10 cellular contexts compared by ENCODE assay signal in genomic region chr9:18585996-18586395, GRCh38.
"Had no signal": no experiment of that assay in that cellular context is flagged by ENCODE, and none has a peak within 500 bp of the region (broad histone marks: within the 10 kb centered on the region; RNA-seq: fewer than 3 reads in every experiment).

No MANE protein-coding gene starts in this region.

- H3K9me3 ChIP-seq: HAP-1 had no signal

- H3K4me1 ChIP-seq: HAP-1 had no signal

- H3K27ac ChIP-seq: GM23248, HL-60 had no signal

- FAIRE-seq: HepG2, K562 had no signal

- H3K9ac ChIP-seq: GM23248 had no signal

- H3K27ac Mint-ChIP-seq: HFFc6 had no signal

- DNase-seq: GM23248, GOT3, H7, HFFc6, KG1 had no signal

- ATAC-seq: HCT116, HepG2, K562 had no signal

- H3K4me3 ChIP-seq: GM23248, HAP-1, K562 had no signal

- H3K36me3 ChIP-seq: HAP-1 had no signal

- H3K4me3 Mint-ChIP-seq: HFFc6 had no signal

- H2AFZ ChIP-seq: GM23248 had no signal
